8 cellular contexts compared by ENCODE assay signal in the genomic region with DNA sequence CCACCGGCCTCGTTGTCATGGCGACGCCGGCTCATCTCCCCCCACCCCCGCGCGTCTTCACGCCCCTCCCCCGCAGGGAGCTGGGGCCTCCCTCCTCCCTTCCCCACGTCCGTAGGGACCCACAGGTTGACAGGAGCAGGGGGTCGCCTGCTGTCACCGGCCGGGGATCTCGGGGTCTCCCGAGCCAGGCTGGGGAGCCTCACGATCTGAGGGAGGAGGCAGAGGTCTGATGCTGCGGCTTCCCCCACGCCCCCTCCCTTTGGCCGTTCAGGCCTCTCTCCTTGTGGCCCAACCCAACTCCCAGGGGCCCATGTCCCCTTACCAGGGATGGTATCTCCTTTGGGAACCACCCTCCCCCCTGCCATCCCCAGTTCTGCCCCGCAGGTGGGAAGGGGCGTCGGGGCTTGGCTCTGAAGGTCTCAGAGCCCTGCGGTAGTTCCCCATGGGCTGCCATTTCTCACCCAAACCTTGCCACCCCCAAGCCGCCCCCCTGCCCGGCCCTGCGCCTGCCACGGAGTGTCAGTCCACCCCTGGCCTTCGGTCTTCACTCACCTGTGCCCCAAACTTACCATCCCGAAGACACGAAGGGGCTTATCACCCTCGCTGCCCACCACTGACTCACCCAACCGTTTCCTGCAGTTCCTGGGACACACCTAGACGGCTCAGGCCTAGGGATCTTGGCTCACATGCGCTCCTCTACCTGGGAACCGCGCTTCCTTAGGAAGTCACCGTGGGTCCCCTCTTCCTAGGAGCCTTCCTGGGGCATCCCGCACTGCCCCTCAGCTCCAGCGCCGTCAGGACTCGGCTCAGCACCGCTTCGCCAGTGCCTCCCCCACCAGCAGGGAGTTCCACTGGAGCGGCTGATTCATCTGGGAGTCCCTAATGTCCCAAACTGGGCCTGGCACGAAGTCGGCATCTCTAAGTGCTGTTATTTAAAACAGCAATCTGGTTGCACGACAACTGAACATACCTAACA. TPM values are rescaled to one million over a fixed set of nuclear protein-coding genes. Genes with fewer than 3 reads are reported as not detected.
A peak's percentile ranks its signal among the peaks of the same experiment; 100 is the strongest.
DNase-seq lines count a peak whose midpoint lies in the region; ATAC-seq and TF ChIP-seq lines count a peak whose summit lies in the region.

No MANE protein-coding gene starts in this region.

- WGBS in adrenal gland, 4 donors: 32 to 75% (median 35%) methylated on average over 17 to 49 of the region's 49 CpGs

- BruUV-seq in MCF 10A (replicated peaks; lab: Mats Ljungman, UMichigan): no TSS peak

- no peak for DNase-seq in BE2C
- no peak for DNase-seq in HFFc6
- no peak for DNase-seq in MCF 10A (ENCODE audit: unreplicated experiment)
- DNase-seq in COR-L47 (lab: John Stamatoyannopoulos, UW): no peak
- no peak for DNase-seq in adrenal gland

- H3K4me3 ChIP-seq in BE2C (ENCODE audit: low read depth, low read length) (peak overlapping the region; percentile 54), adrenal gland (peak overlapping the region in 1 of 4 donors; percentile 52)

- no peaks in the 10 kb centered on the region for H3K27me3 ChIP-seq in BE2C
- H3K27me3 ChIP-seq in adrenal gland: peaks cover 22% of the 10 kb centered on the region

- H3K36me3 Mint-ChIP-seq in HFFc6 (ENCODE audit: low read depth) (no peaks in the 10 kb centered on the region), MCF 10A (ENCODE audit: insufficient read depth, unreplicated experiment) (peaks cover 6% of the 10 kb centered on the region), nephron (ENCODE audit: low read depth) (no peaks in the 10 kb centered on the region)

- H3K4me3 Mint-ChIP-seq in HFFc6: peak overlapping the region; percentile 48
- peak overlapping the region; percentile 48 for H3K4me3 Mint-ChIP-seq in MCF 10A (ENCODE audit: unreplicated experiment)
- H3K4me3 Mint-ChIP-seq in nephron: peak overlapping the region; percentile 84 to 88 (median 87)

- ATAC-seq in HG02798 (IDR thresholded peaks at IDR 0.05; ENCODE audit: poor library complexity, unreplicated experiment) (no peak), HG03159 (IDR thresholded peaks at IDR 0.05; ENCODE audit: unreplicated experiment) (no peak)

- TF ChIP-seq CTCF in BE2C (IDR thresholded peaks at IDR 0.05; ENCODE audit: low read depth, low read length) (no peak), HFFc6 (IDR thresholded peaks at IDR 0.05) (no peak), MCF 10A (IDR thresholded peaks at IDR 0.05; ENCODE audit: unreplicated experiment) (no peak), nephron (IDR thresholded peaks at IDR 0.05; ENCODE audit: unreplicated experiment in 3 of 3) (no peak), adrenal gland (IDR thresholded peaks at IDR 0.05) (no peak)

- CTCF ChIA-PET in MCF 10A (lab: Yijun Ruan, JAX): interaction anchor here (0.6 kb wide), 1 partner anchor 163 kb away, joined by 4 read pairs; no protein-coding TSS in a partner anchor

- intact Hi-C loops in MCF 10A (cut with micrococcal nuclease): no loop called here
- intact Hi-C loops in adrenal gland (cut with DNase I): no loop called here

- H3K4me1 ChIP-seq in BE2C (no peaks in the 10 kb centered on the region), adrenal gland (replicated peaks in 1 of 2) (peaks cover 11 to 12% of the 10 kb centered on the region in 2 donors)

- H3K4me1 Mint-ChIP-seq in HFFc6 (ENCODE audit: low read depth) (no peaks in the 10 kb centered on the region), MCF 10A (ENCODE audit: insufficient read depth, unreplicated experiment) (no peaks in the 10 kb centered on the region), nephron (peaks cover 5% of the 10 kb centered on the region)

- peaks cover 21% of the 10 kb centered on the region for H3K27me3 Mint-ChIP-seq in HFFc6 (ENCODE audit: insufficient read depth)
- peaks cover 27% of the 10 kb centered on the region for H3K27me3 Mint-ChIP-seq in MCF 10A (ENCODE audit: insufficient read depth, unreplicated experiment)
- peaks cover 50% of the 10 kb centered on the region for H3K27me3 Mint-ChIP-seq in nephron (ENCODE audit: low read depth)

- H3K9me3 Mint-ChIP-seq in HFFc6 (no peaks in the 10 kb centered on the region), MCF 10A (ENCODE audit: unreplicated experiment) (no peaks in the 10 kb centered on the region), nephron (no peaks in the 10 kb centered on the region)

- POLR2A ChIA-PET in MCF 10A (lab: Yijun Ruan, JAX): no interaction called here

- H3K9me3 ChIP-seq in BE2C (no peaks in the 10 kb centered on the region), adrenal gland (replicated peaks in 1 of 3) (no peaks in the 10 kb centered on the region)

- no peak overlapping the region for H3K27ac Mint-ChIP-seq in HFFc6
- H3K27ac Mint-ChIP-seq in MCF 10A (ENCODE audit: low read depth, unreplicated experiment): no peak overlapping the region
- H3K27ac Mint-ChIP-seq in nephron: no peak overlapping the region

- no peak overlapping the region for H3K27ac ChIP-seq in adrenal gland

- no peak for TF ChIP-seq POLR2A in adrenal gland (IDR thresholded peaks at IDR 0.05)

- no peaks in the 10 kb centered on the region for H3K36me3 ChIP-seq in BE2C
- H3K36me3 ChIP-seq in adrenal gland (replicated peaks in 1 of 2): no peaks in the 10 kb centered on the region

RNA-seq across cellular contexts. Expression of gene DOC2A, which starts 1.0 kb away (rescaled TPM):
- polyA plus RNA-seq in BE2C (2012; ENCODE audit: insufficient read depth, insufficient read length, low read depth): 22.3 TPM
- total RNA-seq in HFFc6 (2021; fragmentation: NEBNext Ultra II Directional; extraction: Animal tissue kit (Norgen Biotek cat#: 25700)): under 1 TPM in 2 of 6 experiments, not detected in 4; 0.19 to 0.30 TPM
- total RNA-seq in MCF 10A (2022) (1.2 TPM in 2 replicates), adrenal gland (10 to 100 TPM in 1 of 8 donors, 1 to 10 TPM in 4, under 1 TPM in 2, not detected in 1; 0.35 to 14.8 (median 2.5) TPM)
- 10 to 100 TPM in 1 of 3 donors, 1 to 10 TPM in 1, under 1 TPM in 1; 0.60 to 33.0 (median 9.5) TPM for polyA plus RNA-seq in adrenal gland

RNA-seq across cellular contexts. Expression of gene C16orf92, which starts 11.2 kb away (rescaled TPM):
- 4.3 TPM for polyA plus RNA-seq in BE2C (2012; ENCODE audit: insufficient read depth, insufficient read length, low read depth)
- not detected for total RNA-seq in HFFc6 (2021; fragmentation: NEBNext Ultra II Directional; extraction: Animal tissue kit (Norgen Biotek cat#: 25700))
- total RNA-seq in MCF 10A (2022) (not detected in 2 replicates), adrenal gland (not detected)
- polyA plus RNA-seq in adrenal gland: not detected

RNA-seq across cellular contexts. Expression of gene INO80E, which starts 15.8 kb away (rescaled TPM):
- 302 TPM for polyA plus RNA-seq in BE2C (2012; ENCODE audit: insufficient read depth, insufficient read length, low read depth)
- 10 to 100 TPM; 61.0 to 77.4 (median 73.8) TPM for total RNA-seq in HFFc6 (2021; fragmentation: NEBNext Ultra II Directional; extraction: Animal tissue kit (Norgen Biotek cat#: 25700))
- 82.0 and 90.1 TPM in 2 replicates for total RNA-seq in MCF 10A (2022)
- total RNA-seq in adrenal gland: 100 to 1,000 TPM in 2 of 8 donors, 10 to 100 TPM in 6; 31.8 to 120 (median 73.4) TPM
- 100 to 1,000 TPM in 2 of 3 donors, 10 to 100 TPM in 1; 42.8 to 362 (median 103) TPM for polyA plus RNA-seq in adrenal gland

RNA-seq across cellular contexts. Expression of gene HIRIP3, which starts 16.4 kb away (rescaled TPM):
- 58.7 TPM for polyA plus RNA-seq in BE2C (2012; ENCODE audit: insufficient read depth, insufficient read length, low read depth)
- total RNA-seq in HFFc6 (2021; fragmentation: NEBNext Ultra II Directional; extraction: Animal tissue kit (Norgen Biotek cat#: 25700)): 10 to 100 TPM in 5 of 6 experiments, 1 to 10 TPM in 1; 9.8 to 14.4 (median 13.4) TPM
- 12.9 and 20.7 TPM in 2 replicates for total RNA-seq in MCF 10A (2022)
- total RNA-seq in adrenal gland: 10 to 100 TPM; 11.9 to 35.0 (median 19.1) TPM
- polyA plus RNA-seq in adrenal gland: 10 to 100 TPM; 12.6 to 24.9 (median 20.2) TPM

RNA-seq across cellular contexts. Expression of gene TLCD3B, which starts 19.3 kb away (rescaled TPM):
- 196 TPM for polyA plus RNA-seq in BE2C (2012; ENCODE audit: insufficient read depth, insufficient read length, low read depth)
- total RNA-seq in HFFc6 (2021; fragmentation: NEBNext Ultra II Directional; extraction: Animal tissue kit (Norgen Biotek cat#: 25700)): under 1 TPM in 4 of 6 experiments, not detected in 2; 0.28 to 0.39 (median 0.33) TPM
- total RNA-seq in MCF 10A (2022): 0.21 and 0.27 TPM in 2 replicates
- 1 to 10 TPM in 2 of 8 donors, under 1 TPM in 3, not detected in 3; 0.11 to 3.1 (median 0.51) TPM for total RNA-seq in adrenal gland
- 10 to 100 TPM in 1 of 3 donors, 1 to 10 TPM in 1, under 1 TPM in 1; 0.40 to 10.6 (median 1.8) TPM for polyA plus RNA-seq in adrenal gland
